9 cellular contexts compared by ENCODE assay signal in the genomic region with DNA sequence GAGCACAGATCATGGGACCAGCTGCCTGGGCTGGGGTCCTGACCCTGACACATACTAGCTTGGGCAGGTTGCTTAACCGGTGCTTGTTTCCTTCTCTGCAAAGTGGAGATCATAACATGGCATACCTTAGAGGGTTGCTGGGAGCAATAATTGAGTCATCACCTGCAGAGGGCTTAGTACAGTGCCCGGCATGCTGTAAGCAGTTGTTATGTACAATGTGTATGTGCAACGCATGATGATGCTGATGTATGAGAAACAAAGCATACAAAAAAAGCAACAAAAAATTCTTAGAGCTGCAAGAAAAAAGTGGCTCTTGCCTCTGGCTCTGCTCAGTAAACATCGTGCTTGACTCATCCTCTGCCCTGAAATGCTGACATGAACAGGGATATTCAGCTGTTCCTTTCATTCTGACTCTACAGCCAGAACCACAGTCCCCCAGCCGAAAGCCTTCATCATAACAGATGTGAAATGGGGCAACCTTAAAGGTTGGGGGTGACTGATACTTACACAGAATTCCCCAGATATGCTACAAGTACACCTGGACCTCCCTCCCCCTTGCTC.
A peak's percentile ranks its signal among the peaks of the same experiment; 100 is the strongest.
DNase-seq lines count a peak whose midpoint lies in the region; ATAC-seq lines count a peak whose summit lies in the region.
"Had no signal": no experiment of that assay in that cellular context is flagged by ENCODE, and none has a peak within 500 bp of the region (broad histone marks: within the 10 kb centered on the region; RNA-seq: fewer than 3 reads in every experiment).

No MANE protein-coding gene starts in this region.

- CTCF ChIA-PET in activated CD4-positive, alpha-beta T cell treated with anti-CD3 and anti-CD28 coated beads for 36 hours (lab: Charles Lee): interaction anchor here (0.7 to 2.7 kb wide), 10 partner anchors 9 to 1452 kb away, joined by 3 to 10 read pairs (median 6); no protein-coding TSS in a partner anchor

- no peak overlapping the region for H3K27ac ChIP-seq in substantia nigra (ENCODE audit: low read depth, low read length, poor library complexity, severe bottlenecking)

- peaks cover 53% of the 10 kb centered on the region for H3K4me1 Mint-ChIP-seq in activated CD4-positive, alpha-beta T cell treated with anti-CD3 and anti-CD28 coated beads for 36 hours

- POLR2A ChIA-PET in activated CD4-positive, alpha-beta T cell treated with anti-CD3 and anti-CD28 coated beads for 36 hours (lab: Charles Lee): interaction anchor here (0.8 to 1.6 kb wide), 4 partner anchors 90 to 546 kb away, joined by 3 to 6 read pairs (median 3); a partner anchor contains a TSS

- H3K36me3 Mint-ChIP-seq in activated CD4-positive, alpha-beta T cell treated with anti-CD3 and anti-CD28 coated beads for 36 hours (ENCODE audit: low read depth): no peaks in the 10 kb centered on the region

- H3K4me3 Mint-ChIP-seq in activated CD4-positive, alpha-beta T cell treated with anti-CD3 and anti-CD28 coated beads for 36 hours: peak overlapping the region; percentile 39

- H3K27ac Mint-ChIP-seq in activated CD4-positive, alpha-beta T cell treated with anti-CD3 and anti-CD28 coated beads for 36 hours: peak overlapping the region; percentile 90

- peak; percentile 82 for DNase-seq in activated CD4-positive, alpha-beta T cell treated with anti-CD3 and anti-CD28 coated beads for 36 hours
- DNase-seq in activated CD4-positive, alpha-beta T cell treated with anti-CD3 and anti-CD28 coated beads for 1 hour: no peak
- DNase-seq in astrocyte of the hippocampus (ENCODE audit: low read depth, low spot score) (peak; percentile 54), COR-L47 (lab: John Stamatoyannopoulos, UW) (no peak), SIG-M5 (lab: John Stamatoyannopoulos, UW) (no peak), substantia nigra (lab: John Stamatoyannopoulos, UW) (no peak)
- peak; percentile 9 for DNase-seq in stimulated activated CD8-positive, alpha-beta memory T cell treated with anti-CD3 and anti-CD28 coated beads, Interleukin-7, amount 100 ng/mL, for 24 hours (ENCODE audit: low read depth)
- DNase-seq: ACHN had no signal

- peak; percentile 86 for ATAC-seq in activated CD4-positive, alpha-beta T cell treated with anti-CD3 and anti-CD28 coated beads for 36 hours
- peak; percentile 45 for ATAC-seq in HG03354 (IDR thresholded peaks at IDR 0.05; ENCODE audit: poor library complexity, severe bottlenecking, unreplicated experiment)

- no peaks in the 10 kb centered on the region for H3K9me3 Mint-ChIP-seq in activated CD4-positive, alpha-beta T cell treated with anti-CD3 and anti-CD28 coated beads for 36 hours (ENCODE audit: low read depth)

- intact Hi-C loops in activated CD4-positive, alpha-beta T cell treated with anti-CD3 and anti-CD28 coated beads for 36 hours (cut with DNase I, micrococcal nuclease): loop anchor here (1.0 to 10.0 kb wide), 28 partner anchors 87 to 1449 kb away; no protein-coding TSS in a partner anchor

- no peaks in the 10 kb centered on the region for H3K27me3 Mint-ChIP-seq in activated CD4-positive, alpha-beta T cell treated with anti-CD3 and anti-CD28 coated beads for 36 hours

Comparison
In these comparisons a context has a peak if more than half of its experiments do, and no peak if none do; other contexts are left out.
1. DNase-seq: peak in activated CD4-positive, alpha-beta T cell treated with anti-CD3 and anti-CD28 coated beads for 36 hours (single experiment), astrocyte of the hippocampus (single experiment) and stimulated activated CD8-positive, alpha-beta memory T cell treated with anti-CD3 and anti-CD28 coated beads, Interleukin-7, amount 100 ng/mL, for 24 hours (single experiment); none in activated CD4-positive, alpha-beta T cell treated with anti-CD3 and anti-CD28 coated beads for 1 hour (single experiment), COR-L47 (single experiment), SIG-M5 (single experiment) and substantia nigra (0 of 49).